Comparison of ENCODE assay signal across 10 cellular contexts in genomic region chr1:26700711-26701110, GRCh38. TPM values are rescaled to one million over a fixed set of nuclear protein-coding genes. Genes with fewer than 3 reads are reported as not detected.
DNase-seq lines count a peak whose midpoint lies in the region; ATAC-seq and TF ChIP-seq lines count a peak whose summit lies in the region.
"Had no signal": no experiment of that assay in that cellular context is flagged by ENCODE, and none has a peak within 500 bp of the region (broad histone marks: within the 10 kb centered on the region; RNA-seq: fewer than 3 reads in every experiment).

No MANE protein-coding gene starts in this region.

- peaks cover 8% of the 10 kb centered on the region for H3K4me1 Mint-ChIP-seq in activated naive CD4-positive, alpha-beta T cell treated with anti-CD3 and anti-CD28 coated beads, Interleukin-2, amount 10 ng/mL, durations not matched to agents 7 days and 5 days

- peak overlapping the region; percentile 82 for H3K27ac ChIP-seq in RWPE2 (ENCODE audit: poor library complexity, severe bottlenecking)
- no peak overlapping the region for H3K27ac ChIP-seq in thoracic aorta

- peaks cover 33% of the 10 kb centered on the region for H3K36me3 ChIP-seq in RWPE2 (ENCODE audit: low read depth)
- H3K36me3 ChIP-seq in thoracic aorta, result no peaks in the 10 kb centered on the region

- DNase-seq in activated naive CD4-positive, alpha-beta T cell treated with anti-CD3 and anti-CD28 coated beads, Interleukin-2, amount 10 ng/mL, durations not matched to agents 7 days and 5 days, result no peak
- no peak for DNase-seq in activated naive CD4-positive, alpha-beta T cell treated with anti-CD3 and anti-CD28 coated beads, Interleukin-2, amount 50 U/mL, for 72 hours (ENCODE audit: low spot score in 2 of 2)
- DNase-seq in RWPE2 (ENCODE audit: low spot score) (no peak), fibroblast of the aortic adventitia (ENCODE audit: low read depth) (peak; percentile 61), thoracic aorta (ENCODE audit: low spot score) (no peak)
- no peak for DNase-seq in effector CD4-positive, alpha-beta T cell
- DNase-seq: NCI-H146 had no signal

- H3K36me3 Mint-ChIP-seq in activated naive CD4-positive, alpha-beta T cell treated with anti-CD3 and anti-CD28 coated beads, Interleukin-2, amount 10 ng/mL, durations not matched to agents 7 days and 5 days, result peaks cover 11% of the 10 kb centered on the region
- H3K36me3 Mint-ChIP-seq in activated naive CD4-positive, alpha-beta T cell treated with anti-CD3 and anti-CD28 coated beads, Interleukin-2, amount 50 U/mL, for 72 hours, result peaks cover 5 to 23% of the 10 kb centered on the region in 2 donors

- no peak overlapping the region for H3K4me3 Mint-ChIP-seq in activated naive CD4-positive, alpha-beta T cell treated with anti-CD3 and anti-CD28 coated beads, Interleukin-2, amount 10 ng/mL, durations not matched to agents 7 days and 5 days
- H3K4me3 Mint-ChIP-seq: activated T-helper 17 cell treated with anti-CD3 and anti-CD28 coated beads, Interleukin-2, amount 50 U/mL, for 72 hours had no signal

- no peak for ATAC-seq in activated naive CD4-positive, alpha-beta T cell treated with anti-CD3 and anti-CD28 coated beads, Interleukin-2, amount 50 U/mL, for 72 hours
- ATAC-seq in RWPE2 (ENCODE audit: low read depth) (no peak), thoracic aorta (ENCODE audit: insufficient number of reproducible peaks, low FRiP score, low read depth) (no peak), GM18858 (IDR thresholded peaks at IDR 0.05; ENCODE audit: unreplicated experiment) (no peak), GM21723 (IDR thresholded peaks at IDR 0.05; ENCODE audit: unreplicated experiment) (no peak)
- ATAC-seq: activated T-helper 17 cell treated with anti-CD3 and anti-CD28 coated beads, Interleukin-2, amount 50 U/mL, for 72 hours had no signal

- no peaks in the 10 kb centered on the region for H3K27me3 Mint-ChIP-seq in activated naive CD4-positive, alpha-beta T cell treated with anti-CD3 and anti-CD28 coated beads, Interleukin-2, amount 10 ng/mL, durations not matched to agents 7 days and 5 days
- H3K27me3 Mint-ChIP-seq: activated T-helper 17 cell treated with anti-CD3 and anti-CD28 coated beads, Interleukin-2, amount 50 U/mL, for 72 hours had no signal

- H3K4me1 ChIP-seq in RWPE2 (ENCODE audit: insufficient read depth, poor library complexity, severe bottlenecking), result peaks cover 70% of the 10 kb centered on the region
- peaks cover 68 to 75% of the 10 kb centered on the region in 2 donors for H3K4me1 ChIP-seq in thoracic aorta (ENCODE audit: control insufficient read depth in 1 of 2, low read depth in 2 of 2)

- H3K9me3 ChIP-seq in RWPE2 (ENCODE audit: severe bottlenecking) (no peaks in the 10 kb centered on the region), thoracic aorta (no peaks in the 10 kb centered on the region)

- CTCF ChIA-PET in activated naive CD4-positive, alpha-beta T cell treated with anti-CD3 and anti-CD28 coated beads, Interleukin-2, amount 10 ng/mL, durations not matched to agents 7 days and 5 days (lab: Charles Lee), result interaction anchor here (1.2 to 4.4 kb wide), 3 partner anchors 9 to 89 kb away, joined by 4 to 34 read pairs (median 5); partner anchors contain the start of gene PIGV

- no peaks in the 10 kb centered on the region for H3K9me3 Mint-ChIP-seq in activated naive CD4-positive, alpha-beta T cell treated with anti-CD3 and anti-CD28 coated beads, Interleukin-2, amount 10 ng/mL, durations not matched to agents 7 days and 5 days
- H3K9me3 Mint-ChIP-seq in activated naive CD4-positive, alpha-beta T cell treated with anti-CD3 and anti-CD28 coated beads, Interleukin-2, amount 50 U/mL, for 72 hours, result no peaks in the 10 kb centered on the region
- H3K9me3 Mint-ChIP-seq: activated T-helper 17 cell treated with anti-CD3 and anti-CD28 coated beads, Interleukin-2, amount 50 U/mL, for 72 hours had no signal

- peak overlapping the region; percentile 3 for H3K27ac Mint-ChIP-seq in activated naive CD4-positive, alpha-beta T cell treated with anti-CD3 and anti-CD28 coated beads, Interleukin-2, amount 10 ng/mL, durations not matched to agents 7 days and 5 days
- no peak overlapping the region for H3K27ac Mint-ChIP-seq in activated naive CD4-positive, alpha-beta T cell treated with anti-CD3 and anti-CD28 coated beads, Interleukin-2, amount 50 U/mL, for 72 hours
- H3K27ac Mint-ChIP-seq: activated T-helper 17 cell treated with anti-CD3 and anti-CD28 coated beads, Interleukin-2, amount 50 U/mL, for 72 hours had no signal

- no peak for TF ChIP-seq CTCF in RWPE2 (IDR thresholded peaks at IDR 0.05; ENCODE audit: poor library complexity, severe bottlenecking)
- TF ChIP-seq CTCF in fibroblast of the aortic adventitia (IDR thresholded peaks at IDR 0.05; ENCODE audit: insufficient read depth, low read length), result no peak
- no peak for TF ChIP-seq CTCF in thoracic aorta (IDR thresholded peaks at IDR 0.05)

- H3K27me3 ChIP-seq in RWPE2 (ENCODE audit: insufficient read depth, poor library complexity, severe bottlenecking) (no peaks in the 10 kb centered on the region), thoracic aorta (replicated peaks; ENCODE audit: insufficient read depth) (no peaks in the 10 kb centered on the region)

- H3K4me3 ChIP-seq in RWPE2 (ENCODE audit: severe bottlenecking) (no peak overlapping the region), fibroblast of the aortic adventitia (ENCODE audit: low read depth, low read length) (no peak overlapping the region), thoracic aorta (peak overlapping the region; percentile 3)

RNA-seq across cellular contexts. Expression of gene ARID1A, which starts 4.9 kb away (rescaled TPM):
- total RNA-seq in activated naive CD4-positive, alpha-beta T cell treated with anti-CD3 and anti-CD28 coated beads, Interleukin-2, amount 50 U/mL, for 72 hours, result 100 to 1,000 TPM; 110 to 116 TPM
- total RNA-seq in fibroblast of the aortic adventitia (ENCODE audit: low replicate concordance), result 17.4 and 26.9 TPM in 2 replicates
- 10 to 100 TPM; 53.6 to 69.2 TPM for total RNA-seq in thoracic aorta
